20 cellular contexts compared by ENCODE assay signal in the genomic region with DNA sequence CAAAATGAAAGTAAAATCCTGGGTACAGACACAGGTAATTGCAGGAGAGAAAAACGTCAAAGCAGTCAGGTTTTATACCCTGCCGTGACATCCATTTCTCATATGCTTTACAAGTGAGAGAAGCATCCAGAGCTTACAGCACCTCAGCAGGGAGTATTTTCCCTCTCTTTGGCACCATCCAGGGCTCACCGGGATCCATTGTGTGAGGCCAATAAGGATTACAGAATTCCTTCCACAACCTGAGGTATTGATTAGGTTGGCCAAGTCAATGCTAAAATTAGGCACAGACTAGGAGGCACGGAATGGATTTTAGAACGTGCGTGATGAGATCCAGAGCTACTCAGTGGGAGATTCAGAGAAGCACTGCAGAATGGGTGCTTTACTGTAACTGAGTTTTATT.
DNase-seq lines count a peak whose midpoint lies in the region; TF ChIP-seq lines count a peak whose summit lies in the region.
"Had no signal": no experiment of that assay in that cellular context is flagged by ENCODE, and none has a peak within 500 bp of the region (broad histone marks: within the 10 kb centered on the region; RNA-seq: fewer than 3 reads in every experiment).

No MANE protein-coding gene starts in this region.

- H3K9me3 ChIP-seq in SJCRH30 (replicated peaks) (no peaks in the 10 kb centered on the region), prostate gland (no peaks in the 10 kb centered on the region)
- H3K9me3 ChIP-seq: MG63 had no signal

- H3K4me3 ChIP-seq in SJCRH30 (no peak overlapping the region), dorsolateral prefrontal cortex (no peak overlapping the region), prostate gland (no peak overlapping the region)
- H3K4me3 ChIP-seq: GM12878, MG63 had no signal

- no peak for DNase-seq in SJCRH30
- DNase-seq in dorsolateral prefrontal cortex, result no peak
- peak; percentile 34 for DNase-seq in iPS-NIHi11 (ENCODE audit: low spot score)
- no peak for DNase-seq in KG1 (lab: John Stamatoyannopoulos, UW)
- no peak for DNase-seq in prostate gland (ENCODE audit: low spot score)
- no peak for DNase-seq in NCI-H2196 treated with DMSO at 0.1 percent for 48 hours (lab: John Stamatoyannopoulos, UW; ENCODE audit: unreplicated experiment)
- DNase-seq in dedifferentiated amniotic fluid mesenchymal stem cell (ENCODE audit: extremely low spot score), result no peak
- DNase-seq: CD4-positive, CD25-positive, alpha-beta regulatory T cell; COR-L47; DND-41; HCEC 1CT; MG63; NCI-H1417; NCI-H1694 treated with DMSO at 0.1 percent for 48 hours; NCI-H2081 treated with DMSO at 0.1 percent for 48 hours; NCI-H2171 treated with DMSO at 0.1 percent for 48 hours; NCI-H446; NCI-H526; Right ventricle myocardium superior had no signal

- WGBS in prostate gland, result 90% methylated on average over 6 of the region's 6 CpGs

- TF ChIP-seq POLR2A in prostate gland (IDR thresholded peaks at IDR 0.05), result no peak

- H3K27ac ChIP-seq in SJCRH30 (peak overlapping the region; percentile 88), dorsolateral prefrontal cortex (peak overlapping the region in 57 of 59 donors; percentile 12 to 99 (median 92)), prostate gland (no peak overlapping the region)

- TF ChIP-seq CTCF in dorsolateral prefrontal cortex (IDR thresholded peaks at IDR 0.05 in 54 of 56, conservative IDR thresholded peaks at IDR 0.05 in 2 of 56; ENCODE audit: low read depth in 1 of 56, partially characterized antibody in 56 of 56), result no peak
- no peak for TF ChIP-seq CTCF in prostate gland (IDR thresholded peaks at IDR 0.05)

- H3K27me3 ChIP-seq in SJCRH30 (no peaks in the 10 kb centered on the region), dorsolateral prefrontal cortex (no peaks in the 10 kb centered on the region), prostate gland (replicated peaks; ENCODE audit: insufficient read depth) (no peaks in the 10 kb centered on the region)
- H3K27me3 ChIP-seq: MG63 had no signal

- H3K4me1 ChIP-seq in SJCRH30 (peaks cover 51% of the 10 kb centered on the region), prostate gland (replicated peaks) (peaks cover 10% of the 10 kb centered on the region)

- intact Hi-C loops in dorsolateral prefrontal cortex (cut with DNase I), result loop anchor here in 1 of 2 donors (10.0 kb wide), 3 partner anchors 192 to 412 kb away; no protein-coding TSS in a partner anchor
- intact Hi-C loops in prostate gland (cut with DNase I), result no loop called here

- H3K36me3 ChIP-seq in SJCRH30 (no peaks in the 10 kb centered on the region), prostate gland (no peaks in the 10 kb centered on the region)
- H3K36me3 ChIP-seq: MG63 had no signal

Comparison
In these comparisons a context has a peak if more than half of its experiments do, and no peak if none do; other contexts are left out.
1. H3K27ac ChIP-seq: peak in SJCRH30 (single experiment) and dorsolateral prefrontal cortex (57 of 59); none in prostate gland (0 of 2).